Comparison of ENCODE assay signal across 8 cellular contexts in the genomic region with DNA sequence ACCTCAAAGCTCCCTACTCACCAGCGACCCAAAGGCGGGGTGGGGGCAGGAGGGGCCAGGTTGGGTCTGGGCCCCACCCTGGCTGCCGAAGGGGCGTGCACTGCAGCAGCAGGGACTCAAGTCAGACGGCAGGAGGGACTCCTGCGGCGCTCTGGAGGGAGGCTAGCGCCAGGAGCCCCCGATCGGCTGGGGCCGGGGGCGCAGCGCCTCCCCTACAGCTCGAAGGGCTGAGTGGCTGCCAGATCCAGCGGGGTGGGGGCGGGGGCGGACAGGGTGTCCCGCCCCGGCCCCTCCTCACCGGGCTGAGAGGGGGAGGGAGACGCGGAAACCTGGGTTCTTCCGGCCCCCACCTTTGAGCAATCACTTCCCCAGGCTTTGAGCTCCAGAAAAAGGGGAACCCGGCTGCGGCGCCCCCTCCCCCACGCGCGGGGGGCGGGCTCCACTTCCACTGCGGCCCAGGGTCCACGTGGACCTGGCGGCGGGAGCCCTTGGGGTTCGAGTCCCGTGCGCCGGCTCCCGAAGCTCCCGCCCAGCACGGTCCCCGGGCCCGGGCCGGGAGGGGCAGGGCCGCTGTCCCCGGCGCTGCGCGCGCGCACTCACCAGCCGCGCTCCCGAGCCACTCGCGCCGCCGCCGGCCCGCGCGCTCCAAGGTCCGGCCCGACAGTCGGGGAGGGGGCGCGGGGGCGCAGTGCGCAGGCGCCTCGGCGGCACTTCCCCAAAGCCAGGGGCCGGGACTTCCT. TPM values are rescaled to one million over a fixed set of nuclear protein-coding genes. Genes with fewer than 3 reads are reported as not detected.
DNase-seq lines count a peak whose midpoint lies in the region; ATAC-seq and TF ChIP-seq lines count a peak whose summit lies in the region.

A gene with protein sequence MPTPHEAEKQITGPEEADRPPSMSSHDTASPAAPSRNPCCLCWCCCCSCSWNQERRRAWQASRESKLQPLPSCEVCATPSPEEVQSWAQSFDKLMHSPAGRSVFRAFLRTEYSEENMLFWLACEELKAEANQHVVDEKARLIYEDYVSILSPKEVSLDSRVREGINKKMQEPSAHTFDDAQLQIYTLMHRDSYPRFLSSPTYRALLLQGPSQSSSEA (minus strand): TSS at position 246 of the 740 bp plus-strand sequence. CDS start 2,632 bp downstream, outside the sequence.

- CTCF ChIA-PET in activated CD4-positive, alpha-beta T cell treated with anti-CD3 and anti-CD28 coated beads, Interleukin-2, amount 10 ng/mL, durations not matched to agents 7 days and 5 days (lab: Charles Lee) = interaction anchor here (0.8 to 5.1 kb wide), 7 partner anchors 10 to 542 kb away, joined by 3 to 30 read pairs (median 5); no protein-coding TSS in a partner anchor

- H3K4me3 ChIP-seq in GM12875 (ENCODE audit: low read depth, low read length) (peak within 1 kb of the TSS; percentile 71), dorsolateral prefrontal cortex (peak within 1 kb of the TSS; percentile 41 to 79 (median 70)), liver (ENCODE audit: low read depth in 1 of 3, low read length in 3 of 3) (peak within 1 kb of the TSS; percentile 45 to 66 (median 61))

- H3K9me3 ChIP-seq in liver (ENCODE audit: control insufficient read depth in 4 of 4, low read length in 3 of 4) = no peaks in the 10 kb centered on the region

- H3K27ac ChIP-seq in dorsolateral prefrontal cortex = peak within 1 kb of the TSS in 54 of 59 donors; percentile 7 to 90 (median 74)
- H3K27ac ChIP-seq in liver (ENCODE audit: low read depth in 1 of 2, low read length in 2 of 2) = peak within 1 kb of the TSS; percentile 50 to 74

- POLR2A ChIA-PET in activated CD4-positive, alpha-beta T cell treated with anti-CD3 and anti-CD28 coated beads, Interleukin-2, amount 10 ng/mL, durations not matched to agents 7 days and 5 days (lab: Charles Lee) = interaction anchor here (0.6 kb wide), 1 partner anchor 40 kb away, joined by 3 read pairs; no protein-coding TSS in a partner anchor

- no peaks in the 10 kb centered on the region for H3K36me3 ChIP-seq in liver (ENCODE audit: control insufficient read depth in 4 of 4, insufficient read depth in 3 of 4, low read depth in 1 of 4, low read length in 3 of 4)

- intact Hi-C loops in dorsolateral prefrontal cortex (cut with DNase I) = no loop called here

- H3K4me1 ChIP-seq in liver (ENCODE audit: control insufficient read depth in 4 of 4, insufficient read depth in 4 of 4, low read length in 3 of 4) = peaks cover 14 to 35% (median 19%) of the 10 kb centered on the region in 4 donors

- DNase-seq in NCI-H460 (ENCODE audit: extremely low read depth, low read depth) (peak; percentile 69), dorsolateral prefrontal cortex (peak in 6 of 10 donors; percentile 56 to 78 (median 66)), NCI-H2107 treated with DMSO at 0.1 percent for 48 hours (lab: John Stamatoyannopoulos, UW; ENCODE audit: unreplicated experiment) (no peak)
- peak; percentile 81 for DNase-seq in activated CD4-positive, alpha-beta T cell treated with anti-CD3 and anti-CD28 coated beads, Interleukin-2, amount 10 ng/mL, durations not matched to agents 7 days and 5 days
- DNase-seq in stimulated activated CD4-positive, alpha-beta T cell treated with anti-CD3 and anti-CD28 coated beads, TNF-alpha, amount 100 ng/mL, for 1 hour (ENCODE audit: low read depth in 3 of 3, low spot score in 1 of 3) = peak in 2 of 3 donors; percentile 41 to 46

- H3K27me3 ChIP-seq in dorsolateral prefrontal cortex = peaks cover 0 to 11% (median 0%) of the 10 kb centered on the region in 45 donors
- H3K27me3 ChIP-seq in liver (ENCODE audit: control insufficient read depth in 4 of 4, insufficient read depth in 4 of 4, low read length in 3 of 4) = no peaks in the 10 kb centered on the region

- WGBS in liver = 1% methylated on average over 73 of the region's 73 CpGs

- no peak for TF ChIP-seq CTCF in GM12875 (IDR thresholded peaks at IDR 0.05; ENCODE audit: borderline replicate concordance, insufficient read depth, low read depth, low read length)
- no peak for TF ChIP-seq CTCF in dorsolateral prefrontal cortex (IDR thresholded peaks at IDR 0.05 in 54 of 56, conservative IDR thresholded peaks at IDR 0.05 in 2 of 56; ENCODE audit: low read depth in 1 of 56, partially characterized antibody in 56 of 56)
- TF ChIP-seq CTCF in liver (IDR thresholded peaks at IDR 0.05; ENCODE audit: low read depth, low read length, missing input control) = no peak

- H3K9me3 Mint-ChIP-seq in activated CD4-positive, alpha-beta T cell treated with anti-CD3 and anti-CD28 coated beads, Interleukin-2, amount 10 ng/mL, durations not matched to agents 7 days and 5 days = no peaks in the 10 kb centered on the region

- H3K4me1 Mint-ChIP-seq in activated CD4-positive, alpha-beta T cell treated with anti-CD3 and anti-CD28 coated beads, Interleukin-2, amount 10 ng/mL, durations not matched to agents 7 days and 5 days = peaks cover 50% of the 10 kb centered on the region

- H3K27me3 Mint-ChIP-seq in activated CD4-positive, alpha-beta T cell treated with anti-CD3 and anti-CD28 coated beads, Interleukin-2, amount 10 ng/mL, durations not matched to agents 7 days and 5 days = peaks cover 12% of the 10 kb centered on the region

- H3K9ac ChIP-seq in liver (ENCODE audit: low read depth in 1 of 2, low read length in 2 of 2) = peak within 1 kb of the TSS; percentile 1 to 25

- H3K36me3 Mint-ChIP-seq in activated CD4-positive, alpha-beta T cell treated with anti-CD3 and anti-CD28 coated beads, Interleukin-2, amount 10 ng/mL, durations not matched to agents 7 days and 5 days (ENCODE audit: low read depth) = peaks cover 26% of the 10 kb centered on the region

- ATAC-seq in HG02642 (IDR thresholded peaks at IDR 0.05; ENCODE audit: poor library complexity, unreplicated experiment) = peak; percentile 45

- H3K4me3 Mint-ChIP-seq in activated CD4-positive, alpha-beta T cell treated with anti-CD3 and anti-CD28 coated beads, Interleukin-2, amount 10 ng/mL, durations not matched to agents 7 days and 5 days = peak within 1 kb of the TSS; percentile 90

- H3K27ac Mint-ChIP-seq in activated CD4-positive, alpha-beta T cell treated with anti-CD3 and anti-CD28 coated beads, Interleukin-2, amount 10 ng/mL, durations not matched to agents 7 days and 5 days = peak within 1 kb of the TSS; percentile 83

- no peak for TF ChIP-seq RAD21 in liver (IDR thresholded peaks at IDR 0.05)

TF ChIP-seq in liver, 16 proteins besides CTCF, POLR2A, EP300 and RAD21 (continues in another document):
- TF ChIP-seq, protein P1, sequence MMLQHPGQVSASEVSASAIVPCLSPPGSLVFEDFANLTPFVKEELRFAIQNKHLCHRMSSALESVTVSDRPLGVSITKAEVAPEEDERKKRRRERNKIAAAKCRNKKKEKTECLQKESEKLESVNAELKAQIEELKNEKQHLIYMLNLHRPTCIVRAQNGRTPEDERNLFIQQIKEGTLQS (IDR thresholded peaks at IDR 0.05) = no peak
- TF ChIP-seq RXRA (IDR thresholded peaks at IDR 0.05) = no peak
- no peak for TF ChIP-seq NR2F2 (IDR thresholded peaks at IDR 0.05)
- TF ChIP-seq, protein P2, sequence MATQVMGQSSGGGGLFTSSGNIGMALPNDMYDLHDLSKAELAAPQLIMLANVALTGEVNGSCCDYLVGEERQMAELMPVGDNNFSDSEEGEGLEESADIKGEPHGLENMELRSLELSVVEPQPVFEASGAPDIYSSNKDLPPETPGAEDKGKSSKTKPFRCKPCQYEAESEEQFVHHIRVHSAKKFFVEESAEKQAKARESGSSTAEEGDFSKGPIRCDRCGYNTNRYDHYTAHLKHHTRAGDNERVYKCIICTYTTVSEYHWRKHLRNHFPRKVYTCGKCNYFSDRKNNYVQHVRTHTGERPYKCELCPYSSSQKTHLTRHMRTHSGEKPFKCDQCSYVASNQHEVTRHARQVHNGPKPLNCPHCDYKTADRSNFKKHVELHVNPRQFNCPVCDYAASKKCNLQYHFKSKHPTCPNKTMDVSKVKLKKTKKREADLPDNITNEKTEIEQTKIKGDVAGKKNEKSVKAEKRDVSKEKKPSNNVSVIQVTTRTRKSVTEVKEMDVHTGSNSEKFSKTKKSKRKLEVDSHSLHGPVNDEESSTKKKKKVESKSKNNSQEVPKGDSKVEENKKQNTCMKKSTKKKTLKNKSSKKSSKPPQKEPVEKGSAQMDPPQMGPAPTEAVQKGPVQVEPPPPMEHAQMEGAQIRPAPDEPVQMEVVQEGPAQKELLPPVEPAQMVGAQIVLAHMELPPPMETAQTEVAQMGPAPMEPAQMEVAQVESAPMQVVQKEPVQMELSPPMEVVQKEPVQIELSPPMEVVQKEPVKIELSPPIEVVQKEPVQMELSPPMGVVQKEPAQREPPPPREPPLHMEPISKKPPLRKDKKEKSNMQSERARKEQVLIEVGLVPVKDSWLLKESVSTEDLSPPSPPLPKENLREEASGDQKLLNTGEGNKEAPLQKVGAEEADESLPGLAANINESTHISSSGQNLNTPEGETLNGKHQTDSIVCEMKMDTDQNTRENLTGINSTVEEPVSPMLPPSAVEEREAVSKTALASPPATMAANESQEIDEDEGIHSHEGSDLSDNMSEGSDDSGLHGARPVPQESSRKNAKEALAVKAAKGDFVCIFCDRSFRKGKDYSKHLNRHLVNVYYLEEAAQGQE (IDR thresholded peaks at IDR 0.05) = no peak
- TF ChIP-seq GABPA (IDR thresholded peaks at IDR 0.05 in 1 of 2, conservative IDR thresholded peaks at IDR 0.05 in 1 of 2) = no peak
- no peak for TF ChIP-seq SP1 (IDR thresholded peaks at IDR 0.05)
- no peak for TF ChIP-seq YY1 (IDR thresholded peaks at IDR 0.05)
- no peak for TF ChIP-seq EGR1 (IDR thresholded peaks at IDR 0.05; ENCODE audit: low read depth in 2 of 2)
- no peak for TF ChIP-seq HNF4G (IDR thresholded peaks at IDR 0.05)

RNA-seq across cellular contexts. Expression of the gene that starts here (rescaled TPM):
- total RNA-seq in NCI-H460 (2014; rRNA removed; shearing (Covaris generic)) = 12.6 and 15.0 TPM in 2 replicates
- 17.4 and 25.2 TPM in 2 replicates for polyA plus RNA-seq in NCI-H460 (2014; cell fraction: nucleus; rRNA removed)
- 100 to 1,000 TPM; 105 to 107 TPM for total RNA-seq in activated CD4-positive, alpha-beta T cell treated with anti-CD3 and anti-CD28 coated beads, Interleukin-2, amount 10 ng/mL, durations not matched to agents 7 days and 5 days
- total RNA-seq in dorsolateral prefrontal cortex (10 to 100 TPM in 47 of 120 experiments, 1 to 10 TPM in 73; 3.4 to 22.4 (median 9.0) TPM), liver (10 to 100 TPM in 1 of 2 donors, 1 to 10 TPM in 1; 6.7 to 12.9 TPM)
- 1 to 10 TPM; 4.9 to 5.9 TPM for polyA plus RNA-seq in liver
